30 cellular contexts compared by ENCODE assay signal in genomic region chr18:50982086-50982801, GRCh38. TPM values are rescaled to one million over a fixed set of nuclear protein-coding genes. Genes with fewer than 3 reads are reported as not detected.
A peak's percentile ranks its signal among the peaks of the same experiment; 100 is the strongest.
DNase-seq lines count a peak whose midpoint lies in the region; ATAC-seq, FAIRE-seq and TF ChIP-seq lines count a peak whose summit lies in the region.
"Had no signal": no experiment of that assay in that cellular context is flagged by ENCODE, and none has a peak within 500 bp of the region (broad histone marks: within the 10 kb centered on the region; RNA-seq: fewer than 3 reads in every experiment).

No MANE protein-coding gene starts in this region.

- no peak for DNase-seq in A549 (ENCODE audit: low read depth in 1 of 2, low spot score in 1 of 2)
- peak; percentile 89 for DNase-seq in LNCaP clone FGC (ENCODE audit: low read depth)
- DNase-seq in colonic mucosa, result peak; percentile 51
- no peak for DNase-seq in retina
- DNase-seq in suprapubic skin (ENCODE audit: low spot score in 2 of 2), result no peak
- no peak for DNase-seq in NCI-H748 (lab: John Stamatoyannopoulos, UW; ENCODE audit: unreplicated experiment)
- DNase-seq in stimulated activated CD4-positive, alpha-beta T cell treated with anti-CD3 and anti-CD28 coated beads, Interleukin-4, amount 100 ng/mL, for 1 hour, result no peak
- DNase-seq: activated CD4-positive, alpha-beta T cell treated with anti-CD3 and anti-CD28 coated beads for 4 hours; activated CD8-positive, alpha-beta T cell treated with anti-CD3 and anti-CD28 coated beads, Interleukin-2, amount 10 ng/mL, durations not matched to agents 7 days and 5 days; activated effector memory CD4-positive, alpha-beta T cell treated with Interleukin-2 at 50 U/mL for 16 hours; amygdala; CD4-positive, alpha-beta memory T cell; effector CD4-positive, alpha-beta T cell; left lung; mesendoderm; MG63; NCI-H1105 treated with DMSO at 0.1 percent for 48 hours; NCI-H1930; NCI-H226; NCI-H748 treated with DMSO at 0.1 percent for 48 hours; SIG-M5; stimulated activated CD4-positive, alpha-beta T cell treated with anti-CD3 and anti-CD28 coated beads, Interleukin-2, amount 100 ng/mL, for 48 hours; upper lobe of left lung; WERI-Rb-1 had no signal

- H3K4me3 ChIP-seq in A549 (no peak overlapping the region), LNCaP clone FGC (ENCODE audit: low read depth, low read length) (no peak overlapping the region), colonic mucosa (no peak overlapping the region), mucosa of rectum (ENCODE audit: low read length in 2 of 2) (peak overlapping the region; percentile 41 to 46), suprapubic skin (no peak overlapping the region)
- H3K4me3 ChIP-seq: left lung, MG63, upper lobe of left lung had no signal

- H3K9ac ChIP-seq in colonic mucosa (ENCODE audit: low read depth in 2 of 2, low read length in 2 of 2) (peak overlapping the region in 1 of 2 donors; percentile 59), mucosa of rectum (ENCODE audit: low read depth in 1 of 2, low read length in 2 of 2) (peak overlapping the region in 1 of 2 donors; percentile 23)

- no peaks in the 10 kb centered on the region for H3K36me3 ChIP-seq in colonic mucosa
- peaks cover 22 to 29% of the 10 kb centered on the region in 2 donors for H3K36me3 ChIP-seq in mucosa of rectum (ENCODE audit: control insufficient read depth in 2 of 2, insufficient read depth in 2 of 2, low read length in 2 of 2)
- H3K36me3 ChIP-seq in suprapubic skin, result peaks cover 36% of the 10 kb centered on the region

- no peak for FAIRE-seq in A549 (lab: Jason Lieb, UNC)
- FAIRE-seq: colon, H54 had no signal

- TF ChIP-seq EP300 in A549 (IDR thresholded peaks at IDR 0.05) (no peak), suprapubic skin (IDR thresholded peaks at IDR 0.05) (no peak)

- H3K27me3 ChIP-seq in colonic mucosa, result no peaks in the 10 kb centered on the region
- no peaks in the 10 kb centered on the region for H3K27me3 ChIP-seq in mucosa of rectum (ENCODE audit: control insufficient read depth in 2 of 2, insufficient read depth in 2 of 2, low read length in 2 of 2)
- H3K27me3 ChIP-seq in suprapubic skin, result no peaks in the 10 kb centered on the region
- H3K27me3 ChIP-seq: left lung, MG63, neutrophil, upper lobe of left lung had no signal

- H3K27ac ChIP-seq in A549 (no peak overlapping the region), colonic mucosa (peak overlapping the region; percentile 66), mucosa of rectum (ENCODE audit: low read depth in 2 of 2, low read length in 2 of 2) (peak overlapping the region; percentile 49 to 80), suprapubic skin (no peak overlapping the region)
- H3K27ac ChIP-seq: left lung, neutrophil, upper lobe of left lung, WERI-Rb-1 had no signal

- no peak for TF ChIP-seq RAD21 in A549 (conservative IDR thresholded peaks at IDR 0.05 in 1 of 2, IDR thresholded peaks at IDR 0.05 in 1 of 2)

- H3K4me1 ChIP-seq in A549 (peaks cover 6% of the 10 kb centered on the region; the same call in 1 of the 3 replicates), colonic mucosa (peaks cover 4% of the 10 kb centered on the region), mucosa of rectum (ENCODE audit: control insufficient read depth in 2 of 2, insufficient read depth in 2 of 2, low read length in 2 of 2) (peaks cover 13 to 17% of the 10 kb centered on the region in 2 donors), suprapubic skin (peaks cover 17% of the 10 kb centered on the region)

- ATAC-seq in A549, result no peak
- ATAC-seq: activated CD8-positive, alpha-beta T cell treated with anti-CD3 and anti-CD28 coated beads, Interleukin-2, amount 10 ng/mL, durations not matched to agents 7 days and 5 days; activated naive CD4-positive, alpha-beta T cell treated with anti-CD3 and anti-CD28 coated beads, Interleukin-2, amount 50 U/mL, for 72 hours; left lung; sciatic nerve had no signal

- H3K9me3 ChIP-seq in A549 (peaks cover 2% of the 10 kb centered on the region; the same call in 1 of the 3 replicates), colonic mucosa (no peaks in the 10 kb centered on the region), mucosa of rectum (ENCODE audit: control insufficient read depth in 2 of 2, low read length in 2 of 2) (no peaks in the 10 kb centered on the region), suprapubic skin (no peaks in the 10 kb centered on the region)
- H3K9me3 ChIP-seq: neutrophil had no signal

- 93% methylated on average over 8 of the region's 8 CpGs for WGBS in A549 (ENCODE audit: missing lambda C conversion rate)
- 77% methylated on average over 8 of the region's 8 CpGs for WGBS in suprapubic skin

- TF ChIP-seq POLR2A in A549 (IDR thresholded peaks at IDR 0.05; ENCODE audit: low read length) (no peak), suprapubic skin (IDR thresholded peaks at IDR 0.05) (no peak)

- CTCF ChIA-PET in A549 (lab: Yijun Ruan, JAX), result no interaction called here

- TF ChIP-seq CTCF in A549 (IDR thresholded peaks at IDR 0.05) (no peak), LNCaP clone FGC (IDR thresholded peaks at IDR 0.05; ENCODE audit: control insufficient read depth, extremely low read depth, insufficient read depth) (no peak), colonic mucosa (IDR thresholded peaks at IDR 0.05) (no peak), suprapubic skin (IDR thresholded peaks at IDR 0.05) (no peak)

- H3K4me2 ChIP-seq in A549, result no peak overlapping the region

- intact Hi-C loops in colonic mucosa (cut with DNase I), result no loop called here

- POLR2A ChIA-PET in A549 (lab: Yijun Ruan, JAX), result no interaction called here

TF ChIP-seq in A549, 52 proteins besides CTCF, POLR2A, EP300 and RAD21:
- no peak for TF ChIP-seq GATA3 (IDR thresholded peaks at IDR 0.05; ENCODE audit: borderline replicate concordance)
- TF ChIP-seq MAFK (IDR thresholded peaks at IDR 0.05; ENCODE audit: partially characterized antibody), result peak; percentile 82
- TF ChIP-seq TFCP2L1 (CRISPR knock-in tag; IDR thresholded peaks at IDR 0.05), result no peak
- no peak for TF ChIP-seq NR3C1 (IDR thresholded peaks at IDR 0.05)
- no peak for TF ChIP-seq PBX3 (IDR thresholded peaks at IDR 0.05)

RNA-seq across cellular contexts. Expression of gene ELAC1, which starts 14.4 kb away (rescaled TPM):
- polyA plus RNA-seq in A549 (2011; rRNA removed), result 6.0 and 6.6 TPM in 2 replicates
- polyA plus RNA-seq in A549 (2012; cell fraction: cytosol; rRNA removed), result 3.4 and 3.7 TPM in 2 replicates
- 1.3 and 1.6 TPM in 2 replicates for polyA plus RNA-seq in A549 (2012; cell fraction: nucleus; rRNA removed)
- 3.9 to 5.0 TPM (median 4.2 TPM) in 3 replicates for polyA plus RNA-seq in A549 (2017; fragmentation: RNase III; extraction: RNeasy Plus Mini Kit Qiagen cat#74134 plus additional on column Dnase treatment)
- 3.3 and 3.8 TPM in 2 replicates for polyA minus RNA-seq in A549 (2011; rRNA and poly(A)+ RNA removed)
- total RNA-seq in colonic mucosa, result 10 to 100 TPM in 1 of 2 donors, 1 to 10 TPM in 1; 7.0 to 11.3 TPM
- total RNA-seq in suprapubic skin, result 1 to 10 TPM; 4.4 to 8.0 (median 6.8) TPM

RNA-seq across cellular contexts. Expression of gene SMAD4, which starts 47.8 kb away (rescaled TPM):
- polyA plus RNA-seq in A549 (2011; rRNA removed) (90.0 and 107 TPM in 2 replicates), A549 (2017; fragmentation: RNase III; extraction: RNeasy Plus Mini Kit Qiagen cat#74134 plus additional on column Dnase treatment) (44.7 to 52.3 TPM (median 52.1 TPM) in 3 replicates)
- 25.9 and 28.8 TPM in 2 replicates for polyA plus RNA-seq in A549 (2012; cell fraction: cytosol; rRNA removed)
- polyA plus RNA-seq in A549 (2012; cell fraction: nucleus; rRNA removed), result 24.5 and 28.4 TPM in 2 replicates
- polyA minus RNA-seq in A549 (2011; rRNA and poly(A)+ RNA removed), result 57.5 and 65.9 TPM in 2 replicates
- total RNA-seq in colonic mucosa (100 to 1,000 TPM in 1 of 2 donors, 10 to 100 TPM in 1; 74.0 to 106 TPM), suprapubic skin (100 to 1,000 TPM in 2 of 4 donors, 10 to 100 TPM in 2; 58.9 to 112 (median 99.7) TPM)

Comparison
In these comparisons a context has a peak if more than half of its experiments do, and no peak if none do; other contexts are left out.
1. DNase-seq: peak in LNCaP clone FGC (single experiment) and colonic mucosa (single experiment); none in A549 (0 of 2), retina (single experiment), suprapubic skin (0 of 2), NCI-H748 (single experiment) and stimulated activated CD4-positive, alpha-beta T cell treated with anti-CD3 and anti-CD28 coated beads, Interleukin-4, amount 100 ng/mL, for 1 hour (single experiment).
2. H3K27ac ChIP-seq: peak in colonic mucosa (single experiment) and mucosa of rectum (2 of 2); none in A549 (0 of 2) and suprapubic skin (single experiment).
3. H3K4me3 ChIP-seq: peak in mucosa of rectum (2 of 2); none in A549 (single experiment), LNCaP clone FGC (single experiment), colonic mucosa (single experiment) and suprapubic skin (single experiment).